8 cellular contexts compared by ENCODE assay signal in the genomic region with DNA sequence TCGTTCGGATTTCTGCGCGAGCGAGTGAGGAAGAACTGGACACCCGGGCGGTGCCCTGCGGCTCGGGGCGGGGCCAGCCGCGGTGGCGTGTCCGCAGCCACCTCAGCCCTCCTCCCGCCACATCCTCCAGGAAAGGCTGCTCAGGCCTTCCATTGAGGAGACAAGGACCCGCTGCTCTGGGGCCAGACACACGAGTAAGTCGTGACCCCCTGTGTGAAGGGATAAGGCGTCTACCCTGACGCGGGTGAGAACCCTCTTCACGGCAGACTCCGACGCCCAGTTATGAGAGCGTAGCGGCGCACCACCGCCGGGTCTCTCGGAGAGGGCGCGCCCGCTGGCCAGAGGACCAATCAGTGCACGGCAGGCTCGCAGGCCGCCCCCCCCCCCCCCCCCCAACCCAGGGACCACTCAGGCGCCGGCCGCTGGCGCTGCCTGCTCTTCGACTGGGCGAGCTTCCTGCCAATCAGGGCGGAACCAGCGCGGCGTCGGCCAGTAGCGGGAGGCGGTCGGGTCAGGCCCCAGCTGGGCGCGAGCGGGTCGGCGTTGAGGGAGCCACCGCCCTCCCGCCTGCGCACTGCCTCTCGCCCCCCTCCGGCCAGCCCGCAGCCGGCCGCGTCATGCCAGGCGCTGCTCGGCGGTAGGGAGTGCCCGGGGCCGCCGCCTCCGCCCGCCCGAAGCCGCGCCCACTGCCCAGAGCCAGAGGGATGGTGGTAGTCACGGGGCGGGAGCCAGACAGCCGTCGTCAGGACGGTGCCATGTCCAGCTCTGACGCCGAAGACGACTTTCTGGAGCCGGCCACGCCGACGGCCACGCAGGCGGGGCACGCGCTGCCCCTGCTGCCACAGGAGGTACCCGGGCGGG. TPM values are rescaled to one million over a fixed set of nuclear protein-coding genes. Genes with fewer than 3 reads are reported as not detected.
A peak's percentile ranks its signal among the peaks of the same experiment; 100 is the strongest.
DNase-seq lines count a peak whose midpoint lies in the region; ATAC-seq and TF ChIP-seq lines count a peak whose summit lies in the region.

Gene KCTD7 (plus strand): TSS at position 521 of the 861 bp plus-strand sequence. CDS start 184 bp downstream, at position 705.

- H3K36me3 ChIP-seq in kidney epithelial cell (ENCODE audit: control insufficient read depth, insufficient read depth, low read length) = no peaks in the 10 kb centered on the region

- peak; percentile 92 for ATAC-seq in HG03439 (IDR thresholded peaks at IDR 0.05; ENCODE audit: unreplicated experiment)

- H3K27me3 ChIP-seq in kidney epithelial cell (ENCODE audit: control insufficient read depth, insufficient read depth, low read length) = no peaks in the 10 kb centered on the region

- H3K4me3 ChIP-seq in kidney epithelial cell (ENCODE audit: low read depth, low read length) = peak within 1 kb of the TSS; percentile 95

- DNase-seq in Ammon's horn (ENCODE audit: low spot score) (peak; percentile 99), GM19238 (ENCODE audit: insufficient read length, low spot score) (peak; percentile 99), NCI-H510A (lab: John Stamatoyannopoulos, UW) (peak; percentile 84), cerebellum (ENCODE audit: low spot score) (peak; percentile 100), kidney epithelial cell (ENCODE audit: low read depth) (peak; percentile 84)
- peak; percentile 91 for DNase-seq in activated CD4-positive, alpha-beta T cell treated with anti-CD3 and anti-CD28 coated beads for 1 hour
- peak; percentile 97 for DNase-seq in stimulated activated CD4-positive, alpha-beta T cell treated with anti-CD3 and anti-CD28 coated beads, Interleukin-15, amount 100 ng/mL, for 24 hours

- TF ChIP-seq CTCF in kidney epithelial cell (IDR thresholded peaks at IDR 0.05; ENCODE audit: insufficient read depth, low read length, poor library complexity, severe bottlenecking) = no peak

RNA-seq across cellular contexts. Expression of gene KCTD7, which starts in this region (rescaled TPM):
- total RNA-seq in cerebellum = 28.7 TPM
- 6.7 and 9.0 TPM in 2 replicates for total RNA-seq in kidney epithelial cell

Comparison
In these comparisons a context has a peak if more than half of its experiments do, and no peak if none do; other contexts are left out.
1. Peak in every context shown above with its lines: DNase-seq, ATAC-seq and H3K4me3 ChIP-seq.